10 cellular contexts compared by ENCODE assay signal in genomic region chr1:22652881-22653316, GRCh38. TPM values are rescaled to one million over a fixed set of nuclear protein-coding genes. Genes with fewer than 3 reads are reported as not detected.
DNase-seq lines count a peak whose midpoint lies in the region; ATAC-seq, FAIRE-seq and TF ChIP-seq lines count a peak whose summit lies in the region.
"Had no signal": no experiment of that assay in that cellular context is flagged by ENCODE, and none has a peak within 500 bp of the region (broad histone marks: within the 10 kb centered on the region; RNA-seq: fewer than 3 reads in every experiment).

C1QB (plus strand) TSS chr1:22653236; CDS start chr1:22659463, 6,227 bp downstream.

- H3K27me3 Mint-ChIP-seq in activated T-cell treated with anti-CD3 and anti-CD28 coated beads, Interleukin-2, amount 50 U/mL, for 24 hours: peaks cover 26% of the 10 kb centered on the region

- FAIRE-seq in HepG2 (lab: Jason Lieb, UNC): no peak

- peak within 1 kb of the TSS; percentile 30 to 32 for H3K4me3 ChIP-seq in duodenal mucosa (ENCODE audit: low read depth in 1 of 2, low read length in 2 of 2)
- H3K4me3 ChIP-seq in HepG2 (replicated peaks in 1 of 3; ENCODE audit: insufficient read depth in 1 of 3, low read depth in 2 of 3, low read length in 3 of 3): no peak within 1 kb of the TSS
- peak within 1 kb of the TSS; percentile 32 for H3K4me3 ChIP-seq in psoas muscle
- no peak within 1 kb of the TSS for H3K4me3 ChIP-seq in uterus

- DNase-seq in HepG2 (ENCODE audit: low spot score): no peak
- DNase-seq in psoas muscle: peak; percentile 48 to 73
- DNase-seq in uterus: no peak
- DNase-seq in activated T-cell treated with anti-CD3 and anti-CD28 coated beads, Interleukin-2, amount 50 U/mL, for 24 hours: no peak
- no peak for DNase-seq in SK-N-DZ (ENCODE audit: low spot score)
- DNase-seq: activated CD4-positive, CD25-positive, alpha-beta regulatory T cell treated with anti-CD3 and anti-CD28 coated beads, Interleukin-2, amount 50 U/mL, for 72 hours; naive thymus-derived CD4-positive, alpha-beta T cell; NCI-H2081 had no signal

- no peaks in the 10 kb centered on the region for H3K4me1 Mint-ChIP-seq in activated T-cell treated with anti-CD3 and anti-CD28 coated beads, Interleukin-2, amount 50 U/mL, for 24 hours (ENCODE audit: low read depth)
- H3K4me1 Mint-ChIP-seq: naive thymus-derived CD4-positive, alpha-beta T cell had no signal

- CTCF ChIA-PET in HepG2 (lab: Yijun Ruan, JAX; ENCODE audit: low intra/inter-chr PET ratio, low total read pairs): no interaction called here

- no peak within 1 kb of the TSS for H3K27ac Mint-ChIP-seq in activated T-cell treated with anti-CD3 and anti-CD28 coated beads, Interleukin-2, amount 50 U/mL, for 24 hours
- H3K27ac Mint-ChIP-seq: naive thymus-derived CD4-positive, alpha-beta T cell had no signal

- TF ChIP-seq EP300 in HepG2 (IDR thresholded peaks at IDR 0.05; ENCODE audit: low read depth in 2 of 2, low read length in 2 of 2) (no peak), HepG2 (CRISPR knock-in tag; IDR thresholded peaks at IDR 0.05; ENCODE audit: borderline replicate concordance) (no peak)

- no peak for TF ChIP-seq CTCF in HepG2 (CRISPR knock-in tag; IDR thresholded peaks at IDR 0.05)
- no peak for TF ChIP-seq CTCF in psoas muscle (IDR thresholded peaks at IDR 0.05)
- TF ChIP-seq CTCF in uterus (IDR thresholded peaks at IDR 0.05): no peak

- no peak within 1 kb of the TSS for H3K4me3 Mint-ChIP-seq in activated T-cell treated with anti-CD3 and anti-CD28 coated beads, Interleukin-2, amount 50 U/mL, for 24 hours
- H3K4me3 Mint-ChIP-seq: naive thymus-derived CD4-positive, alpha-beta T cell had no signal

- no peaks in the 10 kb centered on the region for H3K9me3 Mint-ChIP-seq in activated T-cell treated with anti-CD3 and anti-CD28 coated beads, Interleukin-2, amount 50 U/mL, for 24 hours
- H3K9me3 Mint-ChIP-seq: naive thymus-derived CD4-positive, alpha-beta T cell had no signal

- in situ Hi-C loops in HepG2 (cut with HindIII; ENCODE audit: extremely low pct_ligation_motif_present, low pct_unique_long_range_greater_than_20kb): no loop called here

- H3K4me1 ChIP-seq in duodenal mucosa (ENCODE audit: control insufficient read depth in 1 of 2, insufficient read depth in 2 of 2, low read length in 2 of 2) (no peaks in the 10 kb centered on the region), HepG2 (ENCODE audit: insufficient read depth, low read length) (no peaks in the 10 kb centered on the region), psoas muscle (no peaks in the 10 kb centered on the region), uterus (no peaks in the 10 kb centered on the region)

- ATAC-seq in HepG2: no peak
- ATAC-seq in psoas muscle: peak in 3 of 4 donors; percentile 45 to 64 (median 52)
- ATAC-seq in GM18505 (IDR thresholded peaks at IDR 0.05; ENCODE audit: unreplicated experiment): no peak
- ATAC-seq: naive thymus-derived CD4-positive, alpha-beta T cell had no signal

- no peaks in the 10 kb centered on the region for H3K36me3 Mint-ChIP-seq in activated T-cell treated with anti-CD3 and anti-CD28 coated beads, Interleukin-2, amount 50 U/mL, for 24 hours (ENCODE audit: low read depth)
- H3K36me3 Mint-ChIP-seq: naive thymus-derived CD4-positive, alpha-beta T cell had no signal

- H3K36me3 ChIP-seq in duodenal mucosa (ENCODE audit: control insufficient read depth in 1 of 2, insufficient read depth in 2 of 2, low read length in 2 of 2) (no peaks in the 10 kb centered on the region), HepG2 (replicated peaks in 1 of 2; ENCODE audit: control insufficient read depth in 1 of 2, insufficient read depth in 2 of 2, low read length in 2 of 2) (no peaks in the 10 kb centered on the region), psoas muscle (ENCODE audit: insufficient read depth in 1 of 2, low read depth in 1 of 2) (no peaks in the 10 kb centered on the region), uterus (no peaks in the 10 kb centered on the region)

- H3K9me3 ChIP-seq in duodenal mucosa (ENCODE audit: control insufficient read depth in 1 of 2, low read length in 2 of 2): no peaks in the 10 kb centered on the region
- H3K9me3 ChIP-seq in HepG2 (ENCODE audit: low read length): no peaks in the 10 kb centered on the region
- no peaks in the 10 kb centered on the region for H3K9me3 ChIP-seq in psoas muscle
- H3K9me3 ChIP-seq in uterus: no peaks in the 10 kb centered on the region

- POLR2A ChIA-PET in HepG2 (lab: Yijun Ruan, JAX): no interaction called here

- H3K9ac ChIP-seq in duodenal mucosa (ENCODE audit: low read depth in 1 of 2, low read length in 2 of 2) (peak within 1 kb of the TSS in 1 of 2 donors; percentile 23), HepG2 (ENCODE audit: insufficient read depth, low read depth, low read length) (no peak within 1 kb of the TSS)

- H3K4me2 ChIP-seq in HepG2 (ENCODE audit: low read depth, low read length): no peak within 1 kb of the TSS

- 29% methylated on average over 7 of the region's 13 CpGs for WGBS in HepG2 (ENCODE audit: low lambda C conversion rate)
- 50 to 63% (median 63%) methylated on average over 13 of the region's 13 CpGs for WGBS in psoas muscle, 3 donors

- BruUV-seq in HepG2 (replicated peaks; lab: Mats Ljungman, UMichigan): no TSS peak

- intact Hi-C loops in HepG2 (cut with micrococcal nuclease; ENCODE audit: unreplicated experiment): no loop called here
- intact Hi-C loops in psoas muscle (cut with DNase I): no loop called here
- intact Hi-C loops in uterus (cut with DNase I; ENCODE audit: low total_unique reads): no loop called here

- peaks cover 0 to 18% of the 10 kb centered on the region in 2 donors for H3K27me3 ChIP-seq in duodenal mucosa (ENCODE audit: control insufficient read depth in 1 of 2, insufficient read depth in 2 of 2, low read length in 2 of 2)
- peaks cover 1 to 26% of the 10 kb centered on the region in 2 experiments; a peak in 4 of 5 replicates for H3K27me3 ChIP-seq in HepG2 (ENCODE audit: control insufficient read depth in 1 of 2, insufficient read depth in 2 of 2, low read length in 2 of 2)
- peaks cover 0 to 27% (median 1%) of the 10 kb centered on the region in 3 donors for H3K27me3 ChIP-seq in psoas muscle (ENCODE audit: insufficient read depth in 3 of 3, low read length in 2 of 3)
- no peaks in the 10 kb centered on the region for H3K27me3 ChIP-seq in uterus

- H2AFZ ChIP-seq in HepG2 (ENCODE audit: low read length): no peak within 1 kb of the TSS

- no peak for TF ChIP-seq RAD21 in HepG2 (CRISPR knock-in tag; IDR thresholded peaks at IDR 0.05)

- H3K27ac ChIP-seq in duodenal mucosa (ENCODE audit: low read depth, low read length): no peak within 1 kb of the TSS
- H3K27ac ChIP-seq in HepG2 (ENCODE audit: extremely low read length, insufficient read depth, low read length): no peak within 1 kb of the TSS
- no peak within 1 kb of the TSS for H3K27ac ChIP-seq in psoas muscle
- no peak within 1 kb of the TSS for H3K27ac ChIP-seq in uterus

- no peaks in the 10 kb centered on the region for H3K79me2 ChIP-seq in HepG2 (ENCODE audit: insufficient read depth, low read length)

- H4K20me1 ChIP-seq in HepG2 (ENCODE audit: insufficient read depth, low read length): no peaks in the 10 kb centered on the region

- TF ChIP-seq POLR2A in HepG2 (IDR thresholded peaks at IDR 0.05; ENCODE audit: insufficient read depth in 1 of 2, low read depth in 2 of 2, low read length in 2 of 2) (no peak), uterus (IDR thresholded peaks at IDR 0.05) (no peak), GM18505 (IDR thresholded peaks at IDR 0.05; ENCODE audit: borderline replicate concordance, extremely low read depth, insufficient read depth, insufficient read length) (no peak)

TF ChIP-seq in HepG2, 621 proteins besides CTCF, POLR2A, EP300 and RAD21:
- no peak for TF ChIP-seq GABPB1 (CRISPR knock-in tag; IDR thresholded peaks at IDR 0.05)
- TF ChIP-seq ZNF44 (CRISPR knock-in tag; IDR thresholded peaks at IDR 0.05): no peak
- TF ChIP-seq HNF4A (CRISPR knock-in tag; IDR thresholded peaks at IDR 0.05): no peak
- TF ChIP-seq MAFK (conservative IDR thresholded peaks at IDR 0.05 in 1 of 2, IDR thresholded peaks at IDR 0.05 in 1 of 2; ENCODE audit: low read length in 2 of 2): peak; percentile 19 to 44; a peak in 1 of 4 replicates
- no peak for TF ChIP-seq ATF1 (CRISPR knock-in tag; IDR thresholded peaks at IDR 0.05)
- no peak for TF ChIP-seq MXD4 (CRISPR knock-in tag; IDR thresholded peaks at IDR 0.05)

RNA-seq across cellular contexts. Expression of gene C1QB, which starts in this region (rescaled TPM):
- total RNA-seq in HepG2 (2016; rRNA removed; fragmentation: Illumina TruSeq; extraction: Trizol) (not detected in 2 replicates), psoas muscle (10 to 100 TPM; 22.6 to 47.6 (median 30.0) TPM), uterus (100 to 1,000 TPM in 1 of 4 donors, 10 to 100 TPM in 3; 22.3 to 183 (median 32.0) TPM)
- not detected in 2 replicates for total RNA-seq in HepG2 (2016; cell fraction: cytosol; rRNA removed; fragmentation: Illumina TruSeq; extraction: Trizol; ENCODE audit: low read depth)
- not detected in 2 replicates for total RNA-seq in HepG2 (2016; cell fraction: insoluble cytoplasmic fraction; rRNA removed; fragmentation: Illumina TruSeq; extraction: Trizol)
- total RNA-seq in HepG2 (2016; cell fraction: membrane; rRNA removed; fragmentation: Illumina TruSeq; extraction: Trizol): not detected in 2 replicates
- not detected in 2 replicates for total RNA-seq in HepG2 (2016; cell fraction: nucleus; rRNA removed; fragmentation: Illumina TruSeq; extraction: Trizol)
- polyA plus RNA-seq in HepG2 (2011; rRNA removed) (not detected in 2 replicates), psoas muscle (10 to 100 TPM; 14.8 to 38.2 (median 16.3) TPM)
- polyA plus RNA-seq in HepG2 (2011; cell fraction: cytosol; rRNA removed): not detected in 2 replicates
- polyA plus RNA-seq in HepG2 (2011; cell fraction: nucleus; rRNA removed): not detected in 2 replicates
- polyA plus RNA-seq in HepG2 (2012): not detected in 2 replicates
- not detected in 2 replicates for polyA plus RNA-seq in HepG2 (2016; cell fraction: cytosol; fragmentation: Illumina TruSeq; extraction: Trizol; ENCODE audit: low read depth)
- polyA plus RNA-seq in HepG2 (2016; cell fraction: insoluble cytoplasmic fraction; fragmentation: Illumina TruSeq; extraction: Trizol; ENCODE audit: low read depth): not detected in 2 replicates
- polyA plus RNA-seq in HepG2 (2016; cell fraction: membrane; fragmentation: Illumina TruSeq; extraction: Trizol; ENCODE audit: low read depth): not detected in 2 replicates
- not detected in 2 replicates for polyA plus RNA-seq in HepG2 (2016; cell fraction: nucleus; fragmentation: Illumina TruSeq; extraction: Trizol; ENCODE audit: insufficient read depth, low read depth)
- not detected in 2 replicates for polyA minus RNA-seq in HepG2 (2011; rRNA and poly(A)+ RNA removed; ENCODE audit: low replicate concordance)
- polyA minus RNA-seq in HepG2 (2011; cell fraction: cytosol; rRNA and poly(A)+ RNA removed): not detected in 2 replicates
- polyA minus RNA-seq in HepG2 (2011; cell fraction: nucleus; rRNA and poly(A)+ RNA removed): not detected in 2 replicates
- not detected in 2 replicates for polyA plus RNA-seq in SK-N-DZ (2014; cell fraction: cytosol; rRNA removed)
- not detected in 2 replicates for polyA plus RNA-seq in SK-N-DZ (2014; cell fraction: nucleus; rRNA removed)
- polyA plus RNA-seq: naive thymus-derived CD4-positive, alpha-beta T cell had no signal

Comparison
In these comparisons a context has a peak if more than half of its experiments do, and no peak if none do; other contexts are left out.
1. RNA of gene C1QB (total RNA-seq): 22.3 to 183 TPM in uterus and 22.6 to 47.6 TPM in psoas muscle; not detected in HepG2; every median in the first group is over 10 times any median in the second.
2. RNA of gene C1QB (polyA plus RNA-seq): 14.8 to 38.2 TPM in psoas muscle; not detected in HepG2; every median in the first group is over 10 times any median in the second.
3. H3K4me3 ChIP-seq: peak in duodenal mucosa (2 of 2) and psoas muscle (single experiment); none in HepG2 (0 of 3) and uterus (0 of 2).
4. ATAC-seq: peak in psoas muscle (3 of 4); none in HepG2 (single experiment) and GM18505 (single experiment).
5. DNase-seq: peak in psoas muscle (2 of 2); none in HepG2 (single experiment), uterus (0 of 2), activated T-cell treated with anti-CD3 and anti-CD28 coated beads, Interleukin-2, amount 50 U/mL, for 24 hours (single experiment) and SK-N-DZ (single experiment).